In the genomic region with DNA sequence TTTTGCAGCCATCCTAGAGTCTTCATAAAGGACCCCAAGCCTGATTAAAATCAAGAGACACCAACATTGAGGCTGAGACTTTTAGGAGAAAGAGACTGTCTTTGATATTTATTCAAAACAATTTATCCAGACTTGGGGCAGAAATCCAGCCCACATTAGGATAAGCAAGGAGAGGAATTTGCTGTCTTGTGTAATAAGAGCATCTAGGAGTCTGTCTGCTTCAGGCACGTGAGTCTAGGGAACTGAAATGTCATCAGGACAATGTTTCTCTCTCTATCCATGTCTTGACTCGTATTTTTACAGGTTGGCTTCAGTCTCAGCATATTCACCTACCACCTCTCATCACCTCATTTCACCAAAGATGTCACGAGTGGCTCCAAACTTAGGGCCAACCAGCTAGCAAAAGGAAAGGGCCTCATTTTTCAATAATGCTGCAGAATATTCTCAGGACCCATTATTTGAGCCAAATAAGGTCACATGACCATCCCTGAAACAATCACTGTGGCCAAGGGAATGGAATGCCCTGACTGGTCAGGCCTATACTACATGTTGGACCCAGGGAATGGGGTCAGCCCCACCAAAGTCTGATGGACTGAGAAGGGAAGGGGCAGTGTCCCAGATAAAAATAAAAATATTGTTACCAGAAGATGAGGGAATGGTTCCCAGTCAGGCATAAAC, we compare ENCODE assay signal across 13 cellular contexts.
"Had no signal": no experiment of that assay in that cellular context is flagged by ENCODE, and none has a peak within 500 bp of the region (broad histone marks: within the 10 kb centered on the region; RNA-seq: fewer than 3 reads in every experiment).

No MANE protein-coding gene starts in this region.

- H3K4me1 ChIP-seq: colonic mucosa had no signal

- H3K27me3 ChIP-seq: colonic mucosa, esophagus squamous epithelium, stomach had no signal

- ATAC-seq: activated CD4-positive, CD25-positive, alpha-beta regulatory T cell treated with anti-CD3 and anti-CD28 coated beads, Interleukin-2, amount 50 U/mL, for 24 hours; activated CD8-positive, alpha-beta memory T cell treated with anti-CD3 and anti-CD28 coated beads, Interleukin-2, amount 10 ng/mL, durations not matched to agents 7 days and 5 days; natural killer cell treated with Interleukin-12 subunit alpha and Interleukin-12 subunit beta and Interleukin-15 and Interleukin-18, amount 100 ng/mL, for 72 hours had no signal

- H3K36me3 ChIP-seq: colonic mucosa had no signal

- DNase-seq: activated CD4-positive, alpha-beta T cell treated with anti-CD3 and anti-CD28 coated beads, Interleukin-2, amount 50 U/mL, for 4 hours; activated CD8-positive, alpha-beta memory T cell treated with anti-CD3 and anti-CD28 coated beads, Interleukin-2, amount 10 ng/mL, durations not matched to agents 7 days and 5 days; activated effector memory CD4-positive, alpha-beta T cell treated with Interleukin-2 at 50 U/mL for 16 hours; activated T-cell treated with anti-CD3 and anti-CD28 coated beads, Interleukin-2, amount 50 U/mL, for 24 hours; colonic mucosa; esophagus squamous epithelium; glutamatergic neuron; stimulated activated CD4-positive, alpha-beta T cell treated with anti-CD3 and anti-CD28 coated beads, Interleukin-15, amount 100 ng/mL, for 24 hours; stimulated activated CD4-positive, alpha-beta T cell treated with anti-CD3 and anti-CD28 coated beads, Interleukin-4, amount 100 ng/mL, for 4 hours; stomach; SW 1271 had no signal

- H3K4me3 ChIP-seq: colonic mucosa, esophagus squamous epithelium, stomach had no signal

- H3K9me3 ChIP-seq: colonic mucosa, esophagus squamous epithelium, stomach had no signal

- H3K27ac ChIP-seq: colonic mucosa had no signal
